Comparison of ENCODE assay signal across 27 cellular contexts in the genomic region with DNA sequence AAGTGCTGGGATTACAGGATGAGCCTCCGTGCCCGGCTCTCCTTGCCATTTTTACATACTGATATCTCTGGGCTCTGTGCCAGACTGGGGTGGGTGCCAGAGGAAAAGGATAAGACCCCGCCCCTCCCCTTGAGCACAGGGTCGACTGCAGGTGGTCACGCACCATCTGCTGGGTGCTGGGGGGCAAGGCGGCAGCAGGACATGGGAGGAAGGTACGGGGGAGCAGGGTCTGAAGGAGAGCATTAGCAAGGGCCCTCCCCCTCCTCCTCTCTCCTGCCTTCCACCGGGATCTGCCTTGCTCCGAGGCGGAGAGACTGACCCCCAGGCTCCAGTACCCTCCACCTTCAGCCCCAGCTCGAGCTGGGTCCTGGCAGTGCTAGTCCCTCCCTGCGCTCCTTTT. TPM values are rescaled to one million over a fixed set of nuclear protein-coding genes. Genes with fewer than 3 reads are reported as not detected.
DNase-seq lines count a peak whose midpoint lies in the region; ATAC-seq, FAIRE-seq and TF ChIP-seq lines count a peak whose summit lies in the region.
"Had no signal": no experiment of that assay in that cellular context is flagged by ENCODE, and none has a peak within 500 bp of the region (broad histone marks: within the 10 kb centered on the region; RNA-seq: fewer than 3 reads in every experiment).

No MANE protein-coding gene starts in this region.

- H2BK20ac ChIP-seq in H1 (ENCODE audit: low read length), result no peak overlapping the region

- H4K20me1 ChIP-seq in SK-N-SH (ENCODE audit: insufficient read depth), result no peaks in the 10 kb centered on the region
- no peaks in the 10 kb centered on the region for H4K20me1 ChIP-seq in H1 (replicated peaks in 1 of 2; ENCODE audit: control insufficient read depth in 1 of 2, insufficient read depth in 2 of 2, low read length in 2 of 2)

- DNase-seq in SK-N-SH (peak; percentile 45), NCI-H2171 (lab: John Stamatoyannopoulos, UW) (peak; percentile 79), H1 (ENCODE audit: low read depth in 1 of 2, low spot score in 2 of 2) (no peak), thyroid gland (peak; percentile 46 to 54), amniotic stem cell (lab: John Stamatoyannopoulos, UW) (no peak)
- no peak for DNase-seq in activated CD8-positive, alpha-beta memory T cell treated with anti-CD3 and anti-CD28 coated beads, Interleukin-2, amount 50 U/mL, for 4 hours
- DNase-seq: activated CD4-positive, alpha-beta T cell treated with anti-CD3 and anti-CD28 coated beads, Interleukin-2, amount 10 ng/mL, durations not matched to agents 24 days and 14 days; DMS53; heart left ventricle; immature natural killer cell; Karpas-422; left ventricle myocardium superior; NCI-H510A; OCI-M1; SHP77 treated with DMSO at 0.1 percent for 48 hours; stimulated activated CD4-positive, alpha-beta T cell treated with anti-CD3 and anti-CD28 coated beads, Interleukin-4, amount 100 ng/mL, for 1 hour; T-cell; transverse colon had no signal

- POLR2A ChIA-PET in SK-N-SH (lab: Yijun Ruan, JAX), result no interaction called here
- POLR2A ChIA-PET in H1 (lab: Charles Lee; ENCODE audit: partially characterized antibody), result no interaction called here

- TF ChIP-seq POLR2A in H1 (IDR thresholded peaks at IDR 0.05; ENCODE audit: control extremely low read depth in 1 of 2, low read depth in 2 of 2, low read length in 2 of 2) (no peak), thyroid gland (IDR thresholded peaks at IDR 0.05) (no peak)

- no peak overlapping the region for H3K9ac ChIP-seq in SK-N-SH
- no peak overlapping the region for H3K9ac ChIP-seq in H1 (replicated peaks in 1 of 4; ENCODE audit: extremely low read depth in 1 of 4, low read depth in 3 of 4, low read length in 3 of 4)

- no peaks in the 10 kb centered on the region for H3F3A ChIP-seq in SK-N-SH (replicated peaks; ENCODE audit: insufficient read depth)

- no peaks in the 10 kb centered on the region for H3K79me2 ChIP-seq in SK-N-SH (ENCODE audit: insufficient read depth)
- no peaks in the 10 kb centered on the region for H3K79me2 ChIP-seq in H1 (ENCODE audit: control insufficient read depth in 1 of 2, insufficient read depth in 2 of 2, low read length in 2 of 2)

- H3K79me1 ChIP-seq in H1 (ENCODE audit: low read depth, low read length), result no peaks in the 10 kb centered on the region

- no peak overlapping the region for H2AK5ac ChIP-seq in H1 (ENCODE audit: low read depth, low read length)

- no peak for TF ChIP-seq EP300 in SK-N-SH (IDR thresholded peaks at IDR 0.05; ENCODE audit: borderline replicate concordance in 1 of 2, low read depth in 1 of 2, low read length in 1 of 2)
- no peak for TF ChIP-seq EP300 in H1 (IDR thresholded peaks at IDR 0.05; ENCODE audit: borderline replicate concordance in 1 of 2, low read depth in 2 of 2, low read length in 2 of 2)

- TF ChIP-seq RAD21 in SK-N-SH (IDR thresholded peaks at IDR 0.05; ENCODE audit: low read length), result no peak
- TF ChIP-seq RAD21 in H1 (IDR thresholded peaks at IDR 0.05 in 1 of 2, conservative IDR thresholded peaks at IDR 0.05 in 1 of 2; ENCODE audit: low read depth in 2 of 2, low read length in 2 of 2), result no peak

- TF ChIP-seq CTCF in SK-N-SH (IDR thresholded peaks at IDR 0.05) (no peak), H1 (IDR thresholded peaks at IDR 0.05; ENCODE audit: control extremely low read depth in 1 of 3, insufficient read depth in 1 of 3, low read depth in 1 of 3, low read length in 3 of 3) (no peak), thyroid gland (IDR thresholded peaks at IDR 0.05) (no peak)

- H4K5ac ChIP-seq in H1 (ENCODE audit: insufficient read length, low read depth, low read length), result no peak overlapping the region

- H2AFZ ChIP-seq in SK-N-SH (ENCODE audit: low read depth), result no peak overlapping the region
- H2AFZ ChIP-seq in H1 (ENCODE audit: low read length), result peak overlapping the region; percentile 19; the same call in 1 of the 2 replicates

- intact Hi-C loops in thyroid gland (cut with DNase I), result no loop called here

- H3K9me3 ChIP-seq in SK-N-SH (no peaks in the 10 kb centered on the region), H1 (ENCODE audit: insufficient read depth in 2 of 2, low read depth in 1 of 2, low read length in 1 of 2) (no peaks in the 10 kb centered on the region), thyroid gland (no peaks in the 10 kb centered on the region)
- H3K9me3 ChIP-seq: transverse colon had no signal

- no peak overlapping the region for H3K14ac ChIP-seq in H1 (ENCODE audit: insufficient read length)

- 38% methylated on average over 11 of the region's 12 CpGs for WGBS in SK-N-SH (ENCODE audit: low lambda C conversion rate)
- WGBS in H1 (ENCODE audit: extremely low coverage in 1 of 2, insufficient coverage in 1 of 2, insufficient read length in 1 of 2, insufficient replicate concordance in 2 of 2, low coverage in 1 of 2, low lambda C conversion rate in 2 of 2, missing lambda C conversion rate in 1 of 2), 2 experiments, result 73% methylated on average over 12 of the region's 12 CpGs; no CpG with 5 or more reads in 1 of the 2 experiments
- 25 to 30% methylated on average over 7 to 12 of the region's 12 CpGs for WGBS in thyroid gland, 2 donors

- ATAC-seq in SK-N-SH treated with all-trans-retinoic acid at 6 μM for 48 hours, result no peak
- ATAC-seq in HG03442 (IDR thresholded peaks at IDR 0.05; ENCODE audit: unreplicated experiment), result no peak
- ATAC-seq: left ventricle myocardium superior, T-cell had no signal

- H3K4me1 ChIP-seq in SK-N-SH (ENCODE audit: control insufficient read depth in 1 of 2, insufficient read depth in 2 of 2, low read depth in 1 of 2, low read length in 1 of 2) (no peaks in the 10 kb centered on the region), H1 (replicated peaks in 1 of 4; ENCODE audit: control insufficient read depth in 3 of 4, insufficient read depth in 4 of 4, low read length in 3 of 4) (peaks cover 0 to 8% (median 0%) of the 10 kb centered on the region in 4 experiments; a peak in 2 of 7 replicates), thyroid gland (peaks cover 23 to 32% of the 10 kb centered on the region in 2 donors)
- H3K4me1 ChIP-seq: heart left ventricle, transverse colon had no signal

- H2BK15ac ChIP-seq in H1 (ENCODE audit: low read length), result no peak overlapping the region

- no peak overlapping the region for H3K23ac ChIP-seq in H1 (ENCODE audit: insufficient read length)

- FAIRE-seq in H1 (lab: Jason Lieb, UNC), result no peak
- FAIRE-seq: colon, endometrium, GM12891 had no signal

- H3K18ac ChIP-seq in H1 (ENCODE audit: extremely low read depth, low read length), result no peak overlapping the region; the same call in 1 of the 2 replicates

- H3K23me2 ChIP-seq in H1 (ENCODE audit: low read depth, low read length), result no peaks in the 10 kb centered on the region

- H4K91ac ChIP-seq in H1 (replicated peaks; ENCODE audit: insufficient read length, low read length), result no peak overlapping the region

- H4K8ac ChIP-seq in H1 (ENCODE audit: extremely low read depth, insufficient read depth, low read length), result peak overlapping the region; percentile 80; the same call in 1 of the 2 replicates

- H2BK120ac ChIP-seq in H1 (replicated peaks; ENCODE audit: low read depth, low read length), result no peak overlapping the region

- no peak overlapping the region for H2BK5ac ChIP-seq in H1 (ENCODE audit: low read depth, low read length)

- H3K9me2 ChIP-seq in SK-N-SH, result no peaks in the 10 kb centered on the region

- H3K36me3 ChIP-seq in SK-N-SH (replicated peaks in 1 of 2; ENCODE audit: control insufficient read depth in 1 of 2, insufficient read depth in 2 of 2, low read length in 1 of 2) (no peaks in the 10 kb centered on the region), H1 (ENCODE audit: control insufficient read depth in 2 of 4, insufficient read depth in 4 of 4, low read length in 3 of 4) (no peaks in the 10 kb centered on the region), thyroid gland (no peaks in the 10 kb centered on the region)
- H3K36me3 ChIP-seq: heart left ventricle, transverse colon had no signal

- H3K4me3 ChIP-seq in SK-N-SH (ENCODE audit: low read depth in 2 of 2, low read length in 1 of 2), result no peak overlapping the region
- no peak overlapping the region for H3K4me3 ChIP-seq in H1 (ENCODE audit: extremely low read depth in 1 of 4, insufficient read depth in 2 of 4, low read depth in 3 of 4, low read length in 4 of 4)
- no peak overlapping the region for H3K4me3 ChIP-seq in thyroid gland (replicated peaks in 1 of 3)
- H3K4me3 ChIP-seq: heart left ventricle, smooth muscle cell, transverse colon had no signal

- CTCF ChIA-PET in SK-N-SH (lab: Yijun Ruan, JAX), result interaction anchor here (1.0 to 1.9 kb wide), 3 partner anchors 11 to 363 kb away, joined by 3 to 5 read pairs (median 3); no protein-coding TSS in a partner anchor
- CTCF ChIA-PET in H1 (lab: Charles Lee; ENCODE audit: partially characterized antibody), result interaction anchor here (0.6 kb wide), 1 partner anchor 347 kb away, joined by 3 read pairs; no protein-coding TSS in a partner anchor

- H3K27me3 ChIP-seq in SK-N-SH (ENCODE audit: insufficient read depth) (peaks cover 4% of the 10 kb centered on the region; the same call in 1 of the 2 replicates), H1 (replicated peaks in 1 of 4; ENCODE audit: control insufficient read depth in 3 of 4, extremely low read depth in 1 of 4, insufficient read depth in 3 of 4, low read length in 3 of 4) (no peaks in the 10 kb centered on the region), thyroid gland (no peaks in the 10 kb centered on the region)

- H3K4ac ChIP-seq in H1 (replicated peaks; ENCODE audit: insufficient read length, low read depth, low read length), result no peak overlapping the region

- H3K4me2 ChIP-seq in SK-N-SH (no peak overlapping the region), H1 (ENCODE audit: insufficient read depth in 1 of 2, low read depth in 2 of 2, low read length in 2 of 2) (no peak overlapping the region; a peak in 1 of 4 replicates)
- H3K4me2 ChIP-seq: smooth muscle cell had no signal

- no peak overlapping the region for H3K27ac ChIP-seq in SK-N-SH (ENCODE audit: low read depth in 2 of 2, low read length in 1 of 2)
- H3K27ac ChIP-seq in H1 (ENCODE audit: low read depth, low read length), result no peak overlapping the region
- H3K27ac ChIP-seq in thyroid gland, result peak overlapping the region; percentile 65 to 73 (median 71)
- H3K27ac ChIP-seq: heart left ventricle, transverse colon had no signal

- H2BK12ac ChIP-seq in H1 (ENCODE audit: low read depth, low read length), result no peak overlapping the region

- H3K56ac ChIP-seq in H1 (replicated peaks; ENCODE audit: insufficient read length, low read depth, low read length), result no peak overlapping the region

RNA-seq across cellular contexts. Expression of a gene that starts 9.7 kb away (rescaled TPM):
- not detected in 2 replicates for polyA plus RNA-seq in SK-N-SH (2012; rRNA removed)
- 0.04 TPM in 1 of 2 replicates, not detected in the other for polyA plus RNA-seq in SK-N-SH (2012; cell fraction: cytosol; rRNA removed)
- polyA plus RNA-seq in SK-N-SH (2012; cell fraction: nucleus; rRNA removed), result not detected in 2 replicates
- not detected in 2 replicates for total RNA-seq in H1 (2021; fragmentation: NEBNext Ultra II Directional; extraction: Animal tissue kit (Norgen Biotek cat#: 25700))
- 0.20 TPM in 1 of 2 replicates, not detected in the other for polyA plus RNA-seq in H1 (2011; rRNA removed)
- polyA plus RNA-seq in H1 (2011; cell fraction: cytosol; rRNA removed), result not detected
- 0.31 TPM for polyA plus RNA-seq in H1 (2011; cell fraction: nucleus; rRNA removed)
- polyA plus RNA-seq in H1 (2012, experiment 1 of 2), result 0.11 to 0.42 TPM in 2 of 4 replicates, not detected in the others
- polyA plus RNA-seq in H1 (2012, experiment 2 of 2), result not detected
- polyA plus RNA-seq in H1 (2013, experiment 1 of 2), result not detected
- 0.22 TPM for polyA plus RNA-seq in H1 (2013, experiment 2 of 2)
- polyA minus RNA-seq in H1 (2011; rRNA and poly(A)+ RNA removed), result 0.13 TPM in 1 of 2 replicates, not detected in the other
- not detected for polyA minus RNA-seq in H1 (2011; cell fraction: cytosol; rRNA and poly(A)+ RNA removed)
- 0.70 TPM for polyA minus RNA-seq in H1 (2011; cell fraction: nucleus; rRNA and poly(A)+ RNA removed)
- 1 to 10 TPM in 2 of 4 donors, not detected in 2; 4.3 to 7.9 TPM for total RNA-seq in thyroid gland
- total RNA-seq: activated CD4-positive, alpha-beta T cell treated with anti-CD3 and anti-CD28 coated beads, Interleukin-2, amount 10 ng/mL, durations not matched to agents 24 days and 14 days; HT1080; left ventricle myocardium superior; neural crest cell; pulmonary artery endothelial cell; smooth muscle cell; T-cell had no signal
- polyA plus RNA-seq: immature natural killer cell, smooth muscle cell had no signal

RNA-seq across cellular contexts. Expression of a gene that starts 28.6 kb away (rescaled TPM):
- polyA plus RNA-seq in SK-N-SH (2012; rRNA removed), result not detected in 2 replicates
- polyA plus RNA-seq in SK-N-SH (2012; cell fraction: cytosol; rRNA removed), result not detected in 2 replicates
- 0.13 TPM in 1 of 2 replicates, not detected in the other for polyA plus RNA-seq in SK-N-SH (2012; cell fraction: nucleus; rRNA removed)
- total RNA-seq in H1 (2021; fragmentation: NEBNext Ultra II Directional; extraction: Animal tissue kit (Norgen Biotek cat#: 25700)), result not detected in 2 replicates
- polyA plus RNA-seq in H1 (2011; rRNA removed), result 1.3 and 2.0 TPM in 2 replicates
- 0.89 TPM for polyA plus RNA-seq in H1 (2011; cell fraction: cytosol; rRNA removed)
- polyA plus RNA-seq in H1 (2011; cell fraction: nucleus; rRNA removed), result 0.24 TPM
- 0.24 to 0.64 TPM (median 0.44 TPM) in 3 of 4 replicates, not detected in the other for polyA plus RNA-seq in H1 (2012, experiment 1 of 2)
- 0.81 TPM for polyA plus RNA-seq in H1 (2012, experiment 2 of 2)
- 0.32 TPM for polyA plus RNA-seq in H1 (2013, experiment 1 of 2)
- 0.24 TPM for polyA plus RNA-seq in H1 (2013, experiment 2 of 2)
- 0.57 and 1.8 TPM in 2 replicates for polyA minus RNA-seq in H1 (2011; rRNA and poly(A)+ RNA removed)
- polyA minus RNA-seq in H1 (2011; cell fraction: cytosol; rRNA and poly(A)+ RNA removed), result not detected
- not detected for polyA minus RNA-seq in H1 (2011; cell fraction: nucleus; rRNA and poly(A)+ RNA removed)
- 1 to 10 TPM in 2 of 4 donors, not detected in 2; 4.6 to 8.1 TPM for total RNA-seq in thyroid gland
- total RNA-seq: activated CD4-positive, alpha-beta T cell treated with anti-CD3 and anti-CD28 coated beads, Interleukin-2, amount 10 ng/mL, durations not matched to agents 24 days and 14 days; HT1080; neural crest cell; pulmonary artery endothelial cell; smooth muscle cell; T-cell had no signal
- polyA plus RNA-seq: smooth muscle cell had no signal

RNA-seq across cellular contexts. Expression of a gene that starts 32.4 kb away (rescaled TPM):
- polyA plus RNA-seq in SK-N-SH (2012; rRNA removed) (11.7 and 15.2 TPM in 2 replicates), H1 (2011; rRNA removed) (12.9 and 15.4 TPM in 2 replicates)
- polyA plus RNA-seq in SK-N-SH (2012; cell fraction: cytosol; rRNA removed), result 10.5 and 12.9 TPM in 2 replicates
- polyA plus RNA-seq in SK-N-SH (2012; cell fraction: nucleus; rRNA removed), result 28.0 and 28.6 TPM in 2 replicates
- total RNA-seq in H1 (2021; fragmentation: NEBNext Ultra II Directional; extraction: Animal tissue kit (Norgen Biotek cat#: 25700)), result 18.0 and 21.0 TPM in 2 replicates
- polyA plus RNA-seq in H1 (2011; cell fraction: cytosol; rRNA removed), result 11.8 TPM
- 18.5 TPM for polyA plus RNA-seq in H1 (2011; cell fraction: nucleus; rRNA removed)
- 13.4 to 15.3 TPM (median 14.9 TPM) in 4 replicates for polyA plus RNA-seq in H1 (2012, experiment 1 of 2)
- 14.5 TPM for polyA plus RNA-seq in H1 (2012, experiment 2 of 2)
- 12.0 TPM for polyA plus RNA-seq in H1 (2013, experiment 1 of 2)
- polyA plus RNA-seq in H1 (2013, experiment 2 of 2), result 12.1 TPM
- polyA minus RNA-seq in H1 (2011; rRNA and poly(A)+ RNA removed), result 4.8 and 7.2 TPM in 2 replicates
- 7.1 TPM for polyA minus RNA-seq in H1 (2011; cell fraction: cytosol; rRNA and poly(A)+ RNA removed)
- 10.7 TPM for polyA minus RNA-seq in H1 (2011; cell fraction: nucleus; rRNA and poly(A)+ RNA removed)
- 10 to 100 TPM; 13.0 to 18.2 (median 15.9) TPM for total RNA-seq in thyroid gland

RNA-seq across cellular contexts. Expression of a gene that starts 47.4 kb away (rescaled TPM):
- 0.23 TPM in 1 of 2 replicates, not detected in the other for polyA plus RNA-seq in SK-N-SH (2012; rRNA removed)
- 0.01 TPM in 1 of 2 replicates, not detected in the other for polyA plus RNA-seq in SK-N-SH (2012; cell fraction: cytosol; rRNA removed)
- 0.07 and 0.13 TPM in 2 replicates for polyA plus RNA-seq in SK-N-SH (2012; cell fraction: nucleus; rRNA removed)
- total RNA-seq in H1 (2021; fragmentation: NEBNext Ultra II Directional; extraction: Animal tissue kit (Norgen Biotek cat#: 25700)), result 0.67 and 0.84 TPM in 2 replicates
- polyA plus RNA-seq in H1 (2011; rRNA removed), result 2.0 and 2.5 TPM in 2 replicates
- polyA plus RNA-seq in H1 (2011; cell fraction: cytosol; rRNA removed), result 1.6 TPM
- 1.8 TPM for polyA plus RNA-seq in H1 (2011; cell fraction: nucleus; rRNA removed)
- polyA plus RNA-seq in H1 (2012, experiment 1 of 2), result 0.48 to 0.98 TPM (median 0.88 TPM) in 3 of 4 replicates, not detected in the other
- 0.66 TPM for polyA plus RNA-seq in H1 (2012, experiment 2 of 2)
- polyA plus RNA-seq in H1 (2013, experiment 1 of 2), result 0.99 TPM
- 1.0 TPM for polyA plus RNA-seq in H1 (2013, experiment 2 of 2)
- polyA minus RNA-seq in H1 (2011; rRNA and poly(A)+ RNA removed), result 0.98 and 1.0 TPM in 2 replicates
- not detected for polyA minus RNA-seq in H1 (2011; cell fraction: cytosol; rRNA and poly(A)+ RNA removed)
- not detected for polyA minus RNA-seq in H1 (2011; cell fraction: nucleus; rRNA and poly(A)+ RNA removed)
- 1 to 10 TPM in 2 of 4 donors, not detected in 2; 1.4 to 2.6 TPM for total RNA-seq in thyroid gland
- total RNA-seq: activated CD4-positive, alpha-beta T cell treated with anti-CD3 and anti-CD28 coated beads, Interleukin-2, amount 10 ng/mL, durations not matched to agents 24 days and 14 days; HT1080; neural crest cell; pulmonary artery endothelial cell; smooth muscle cell; T-cell had no signal
- polyA plus RNA-seq: immature natural killer cell had no signal

Comparison
In these comparisons a context has a peak if more than half of its experiments do, and no peak if none do; other contexts are left out.
1. DNase-seq: peak in SK-N-SH (single experiment), NCI-H2171 (single experiment) and thyroid gland (2 of 2); none in H1 (0 of 2), activated CD8-positive, alpha-beta memory T cell treated with anti-CD3 and anti-CD28 coated beads, Interleukin-2, amount 50 U/mL, for 4 hours (single experiment) and amniotic stem cell (single experiment).
2. H3K27ac ChIP-seq: peak in thyroid gland (3 of 3); none in SK-N-SH (0 of 2) and H1 (single experiment).